16 cellular contexts compared by ENCODE assay signal in the genomic region with DNA sequence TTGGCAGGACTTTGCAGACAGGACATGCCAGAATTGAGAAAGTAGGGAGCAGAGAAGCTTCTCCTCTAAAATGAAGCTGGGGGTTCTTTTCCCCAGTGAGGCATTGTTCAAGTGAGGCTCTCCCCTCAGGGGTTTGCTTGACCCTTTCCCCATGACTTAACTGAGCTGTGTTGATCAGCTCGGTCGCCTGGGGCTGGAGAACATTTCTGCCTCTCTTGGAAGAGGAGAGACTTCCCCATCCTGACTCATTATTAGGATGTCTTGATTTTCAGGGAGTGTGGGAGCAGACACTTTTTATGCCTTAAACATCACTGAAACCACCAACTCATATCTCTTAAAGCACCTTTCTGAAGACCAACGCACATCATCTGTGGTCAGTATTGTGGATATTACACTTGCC. TPM values are rescaled to one million over a fixed set of nuclear protein-coding genes. Genes with fewer than 3 reads are reported as not detected.
"Had no signal": no experiment of that assay in that cellular context is flagged by ENCODE, and none has a peak within 500 bp of the region (broad histone marks: within the 10 kb centered on the region; RNA-seq: fewer than 3 reads in every experiment).

No MANE protein-coding gene starts in this region.

- H3K4me1 ChIP-seq: colonic mucosa, heart left ventricle, uterus had no signal

- H3K4me3 Mint-ChIP-seq: naive B cell, nephron progenitor cell, type B pancreatic cell had no signal

- H3K27ac ChIP-seq: colonic mucosa, heart left ventricle, uterus had no signal

- H3K9me3 Mint-ChIP-seq: naive B cell, nephron progenitor cell, type B pancreatic cell had no signal

- H3K9me3 ChIP-seq: colonic mucosa, heart left ventricle, uterus had no signal

- H3K4me1 Mint-ChIP-seq: naive B cell had no signal

- DNase-seq: colonic mucosa; dermis blood vessel endothelial cell; heart left ventricle; hippocampal formation; left colon; left ventricle myocardium superior; mesenchymal stem cell; naive B cell; nephron progenitor cell; stimulated activated CD4-positive, alpha-beta T cell treated with anti-CD3 and anti-CD28 coated beads, Interleukin-2, amount 100 ng/mL, for 24 hours; stimulated activated naive CD4-positive, alpha-beta T cell treated with Interleukin-2 at 50 U/mL for 16 hours; uterus had no signal

- H3K36me3 Mint-ChIP-seq: naive B cell, type B pancreatic cell had no signal

- ATAC-seq: heart left ventricle, left colon, left ventricle myocardium superior, sciatic nerve had no signal

- H3K4me3 ChIP-seq: colonic mucosa, heart left ventricle, lung, uterus had no signal

- H3K27me3 ChIP-seq: colonic mucosa, uterus had no signal

- H3K27ac Mint-ChIP-seq: naive B cell, nephron progenitor cell, type B pancreatic cell had no signal

- H3K36me3 ChIP-seq: colonic mucosa, heart left ventricle, uterus had no signal

RNA-seq across cellular contexts. Expression of gene GLI2, which starts 27.9 kb away (rescaled TPM):
- total RNA-seq: pulmonary artery endothelial cell had no signal
